8 cellular contexts compared by ENCODE assay signal in genomic region chr6:26157150-26157837, GRCh38.
DNase-seq lines count a peak whose midpoint lies in the region; ATAC-seq and TF ChIP-seq lines count a peak whose summit lies in the region.

No MANE protein-coding gene starts in this region.

- H3K27me3 ChIP-seq in HUES48 (ENCODE audit: control insufficient read depth, insufficient read depth, low read length), result no peaks in the 10 kb centered on the region
- no peaks in the 10 kb centered on the region for H3K27me3 ChIP-seq in left ventricle myocardium inferior (ENCODE audit: low read depth)
- no peaks in the 10 kb centered on the region for H3K27me3 ChIP-seq in prostate gland (replicated peaks; ENCODE audit: insufficient read depth)

- peak; percentile 72 for TF ChIP-seq POLR2A in prostate gland (IDR thresholded peaks at IDR 0.05)

- peak; percentile 10 for ATAC-seq in GM21515 (IDR thresholded peaks at IDR 0.05; ENCODE audit: unreplicated experiment)
- peak; percentile 42 to 51 for ATAC-seq in activated naive CD4-positive, alpha-beta T cell treated with anti-CD3 and anti-CD28 coated beads, Interleukin-2, amount 50 U/mL, for 72 hours

- H3K4me3 ChIP-seq in HUES48 (ENCODE audit: low read depth, low read length), result peak overlapping the region; percentile 84
- H3K4me3 ChIP-seq in left ventricle myocardium inferior, result peak overlapping the region; percentile 93
- peak overlapping the region; percentile 81 to 83 for H3K4me3 ChIP-seq in prostate gland

- intact Hi-C loops in left ventricle myocardium inferior (cut with micrococcal nuclease), result no loop called here
- intact Hi-C loops in prostate gland (cut with DNase I), result loop anchor here (5.0 to 10.0 kb wide), 3 partner anchors 45 to 978 kb away; a partner anchor contains a TSS

- under 1% methylated on average over 29 of the region's 29 CpGs for WGBS in prostate gland

- no peaks in the 10 kb centered on the region for H3K9me3 Mint-ChIP-seq in activated naive CD4-positive, alpha-beta T cell treated with anti-CD3 and anti-CD28 coated beads, Interleukin-2, amount 50 U/mL, for 72 hours

- H3K9ac ChIP-seq in HUES48 (ENCODE audit: low read depth, low read length), result peak overlapping the region; percentile 100

- H3K9me3 ChIP-seq in HUES48 (ENCODE audit: control insufficient read depth, insufficient read depth, low read length), result no peaks in the 10 kb centered on the region
- H3K9me3 ChIP-seq in left ventricle myocardium inferior (replicated peaks), result no peaks in the 10 kb centered on the region
- no peaks in the 10 kb centered on the region for H3K9me3 ChIP-seq in prostate gland

- DNase-seq in DMS153 treated with DMSO at 0.1 percent for 48 hours (lab: John Stamatoyannopoulos, UW; ENCODE audit: unreplicated experiment), result peak; percentile 37
- peak; percentile 86 for DNase-seq in SIG-M5 (lab: John Stamatoyannopoulos, UW)
- peak; percentile 79 to 82 for DNase-seq in activated naive CD4-positive, alpha-beta T cell treated with anti-CD3 and anti-CD28 coated beads, Interleukin-2, amount 50 U/mL, for 72 hours (ENCODE audit: low spot score in 2 of 2)
- DNase-seq in left ventricle myocardium inferior, result peak; percentile 45
- no peak for DNase-seq in prostate gland (ENCODE audit: low spot score)
- no peak for DNase-seq in HuH-7 (ENCODE audit: low spot score)

- TF ChIP-seq CTCF in left ventricle myocardium inferior (IDR thresholded peaks at IDR 0.05; ENCODE audit: borderline replicate concordance) (no peak), prostate gland (IDR thresholded peaks at IDR 0.05) (peak in 1 of 4 experiments; percentile 4)

- peak overlapping the region; percentile 98 for H3K27ac ChIP-seq in HUES48 (ENCODE audit: low read depth, low read length)
- H3K27ac ChIP-seq in left ventricle myocardium inferior (replicated peaks), result peak overlapping the region; percentile 97
- H3K27ac ChIP-seq in prostate gland, result peak overlapping the region; percentile 95 to 96

- H3K27ac Mint-ChIP-seq in activated naive CD4-positive, alpha-beta T cell treated with anti-CD3 and anti-CD28 coated beads, Interleukin-2, amount 50 U/mL, for 72 hours, result peak overlapping the region; percentile 100

- no peaks in the 10 kb centered on the region for H3K36me3 ChIP-seq in HUES48 (ENCODE audit: control insufficient read depth, insufficient read depth, low read length)
- no peaks in the 10 kb centered on the region for H3K36me3 ChIP-seq in left ventricle myocardium inferior
- H3K36me3 ChIP-seq in prostate gland, result no peaks in the 10 kb centered on the region

- H3K4me1 ChIP-seq in HUES48 (ENCODE audit: control insufficient read depth, insufficient read depth, low read length) (peaks cover 12% of the 10 kb centered on the region), left ventricle myocardium inferior (peaks cover 42% of the 10 kb centered on the region), prostate gland (replicated peaks) (no peaks in the 10 kb centered on the region)

- H3K36me3 Mint-ChIP-seq in activated naive CD4-positive, alpha-beta T cell treated with anti-CD3 and anti-CD28 coated beads, Interleukin-2, amount 50 U/mL, for 72 hours, result peaks cover 26% of the 10 kb centered on the region in 2 donors

Comparison
In these comparisons a context has a peak if more than half of its experiments do, and no peak if none do; other contexts are left out.
1. DNase-seq: peak in DMS153 treated with DMSO at 0.1 percent for 48 hours (single experiment), SIG-M5 (single experiment), activated naive CD4-positive, alpha-beta T cell treated with anti-CD3 and anti-CD28 coated beads, Interleukin-2, amount 50 U/mL, for 72 hours (2 of 2) and left ventricle myocardium inferior (single experiment); none in prostate gland (single experiment) and HuH-7 (single experiment).
2. Peak in every context shown above with its lines, with median percentiles within 50 percentile points of each other: H3K27ac ChIP-seq and H3K4me3 ChIP-seq.